10 cellular contexts compared by ENCODE assay signal in the genomic region with DNA sequence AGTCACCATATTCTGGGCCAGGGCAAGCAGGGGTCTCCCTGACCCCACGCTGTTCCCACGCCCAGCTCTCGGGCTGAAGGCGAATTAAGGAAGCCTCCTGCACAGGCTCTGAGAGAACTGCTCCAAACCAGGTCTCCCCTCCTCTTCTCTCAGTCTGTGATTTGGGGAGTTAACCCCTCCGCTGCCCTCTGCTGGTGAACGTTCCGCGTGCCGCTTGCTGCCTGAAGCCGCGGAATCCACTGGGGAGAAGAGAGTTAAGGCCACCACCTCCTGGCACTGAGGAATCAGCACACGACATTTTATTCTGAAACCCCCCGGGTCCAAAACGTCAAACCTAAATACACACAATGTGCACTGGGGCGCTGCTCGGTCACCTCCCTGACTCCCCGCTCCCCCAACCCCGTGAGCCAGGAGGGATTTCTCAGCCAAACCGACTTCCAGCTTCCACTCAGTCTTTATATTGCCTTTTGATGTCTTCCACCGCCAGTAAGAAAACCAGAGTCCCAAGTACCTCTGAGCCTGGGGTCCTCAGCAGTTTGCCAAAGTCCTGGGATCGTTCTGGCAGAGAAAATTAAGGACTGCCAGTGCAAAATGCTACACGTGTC. TPM values are rescaled to one million over a fixed set of nuclear protein-coding genes. Genes with fewer than 3 reads are reported as not detected.
DNase-seq lines count a peak whose midpoint lies in the region; ATAC-seq and TF ChIP-seq lines count a peak whose summit lies in the region.
"Had no signal": no experiment of that assay in that cellular context is flagged by ENCODE, and none has a peak within 500 bp of the region (broad histone marks: within the 10 kb centered on the region; RNA-seq: fewer than 3 reads in every experiment).

No MANE protein-coding gene starts in this region.

- no peak for ATAC-seq in HG03460 (IDR thresholded peaks at IDR 0.05; ENCODE audit: unreplicated experiment)

- H3K36me3 Mint-ChIP-seq in CD14-positive monocyte: peaks cover 60 to 83% of the 10 kb centered on the region in 2 donors
- H3K36me3 Mint-ChIP-seq: IgD-negative memory B cell had no signal

- H3K9me3 Mint-ChIP-seq in CD14-positive monocyte: no peaks in the 10 kb centered on the region
- H3K9me3 Mint-ChIP-seq: IgD-negative memory B cell had no signal

- H3K4me1 ChIP-seq in HEK293 (ENCODE audit: control insufficient read depth, insufficient read depth, low read length): no peaks in the 10 kb centered on the region

- H3K4me3 ChIP-seq in HEK293 (ENCODE audit: low read depth, low read length) (no peak overlapping the region), fibroblast of villous mesenchyme (ENCODE audit: low read depth, low read length) (no peak overlapping the region), retinal pigment epithelial cell (ENCODE audit: low read length) (peak overlapping the region; percentile 14)
- H3K4me3 ChIP-seq: lung had no signal

- intact Hi-C loops in CD14-positive monocyte (cut with micrococcal nuclease): no loop called here

- POLR2A ChIA-PET in HEK293 (lab: Yijun Ruan, JAX): no interaction called here

- peaks cover 16% of the 10 kb centered on the region for H3K4me1 Mint-ChIP-seq in CD14-positive monocyte
- H3K4me1 Mint-ChIP-seq: IgD-negative memory B cell had no signal

- H3K4me3 Mint-ChIP-seq in CD14-positive monocyte: peak overlapping the region; percentile 24 to 48

- H3K9me3 ChIP-seq in HEK293 (ENCODE audit: control insufficient read depth, insufficient read depth, low read depth, low read length): no peaks in the 10 kb centered on the region

- no peaks in the 10 kb centered on the region for H3K36me3 ChIP-seq in HEK293 (ENCODE audit: control insufficient read depth in 2 of 2, insufficient read depth in 1 of 2, low read length in 2 of 2)

- DNase-seq in CD14-positive monocyte (ENCODE audit: low spot score) (no peak), fibroblast of villous mesenchyme (ENCODE audit: low read depth) (peak; percentile 55), retinal pigment epithelial cell (ENCODE audit: low read depth) (no peak), NCI-H146 (lab: John Stamatoyannopoulos, UW) (no peak)
- DNase-seq in stimulated activated naive CD4-positive, alpha-beta T cell (lab: John Stamatoyannopoulos, UW): no peak

- peaks cover 0 to 2% (median 0%) of the 10 kb centered on the region in 3 donors for H3K27me3 Mint-ChIP-seq in CD14-positive monocyte (ENCODE audit: low read depth in 3 of 3)

- CTCF ChIA-PET in HEK293 (lab: Yijun Ruan, JAX): interaction anchor here (0.6 to 9.6 kb wide), 20 partner anchors 8 to 1418 kb away, joined by 3 to 93 read pairs (median 3); a partner anchor contains a TSS

- peak; percentile 28 for TF ChIP-seq CTCF in CD14-positive monocyte (IDR thresholded peaks at IDR 0.05)
- peak; percentile 77 for TF ChIP-seq CTCF in HEK293 (tag by site-specific recombination; IDR thresholded peaks at IDR 0.05)
- peak; percentile 80 for TF ChIP-seq CTCF in VCaP (conservative IDR thresholded peaks at IDR 0.05)
- peak; percentile 66 for TF ChIP-seq CTCF in fibroblast of villous mesenchyme (IDR thresholded peaks at IDR 0.05; ENCODE audit: insufficient read depth, low read depth, low read length)
- TF ChIP-seq CTCF in retinal pigment epithelial cell (conservative IDR thresholded peaks at IDR 0.05; ENCODE audit: low read depth, low read length): peak; percentile 85

- H3K27ac ChIP-seq in HEK293 (ENCODE audit: extremely low read depth, low read depth, low read length) (no peak overlapping the region), VCaP (no peak overlapping the region)

- peak overlapping the region; percentile 65 to 91 (median 83) for H3K27ac Mint-ChIP-seq in CD14-positive monocyte
- H3K27ac Mint-ChIP-seq: IgD-negative memory B cell had no signal

TF ChIP-seq in HEK293, 187 proteins besides CTCF, POLR2A, EP300 and RAD21:
- TF ChIP-seq ZBTB17 (tag by site-specific recombination; IDR thresholded peaks at IDR 0.05) (0 out of 2 replicates have a peak, but pooled peaks have one; percentile 27), ZNF623 (tag by site-specific recombination; IDR thresholded peaks at IDR 0.05) (no peak), GLIS1 (tag by site-specific recombination; IDR thresholded peaks at IDR 0.05) (peak; percentile 12; the same call in 1 of the 2 replicates), ZNF223 (tag by site-specific recombination; IDR thresholded peaks at IDR 0.05) (no peak), SP3 (tag by site-specific recombination; IDR thresholded peaks at IDR 0.05) (no peak), ZNF654 (tag by site-specific recombination; IDR thresholded peaks at IDR 0.05; ENCODE audit: low read depth) (peak; percentile 9; the same call in 1 of the 2 replicates)
- TF ChIP-seq, protein P1, sequence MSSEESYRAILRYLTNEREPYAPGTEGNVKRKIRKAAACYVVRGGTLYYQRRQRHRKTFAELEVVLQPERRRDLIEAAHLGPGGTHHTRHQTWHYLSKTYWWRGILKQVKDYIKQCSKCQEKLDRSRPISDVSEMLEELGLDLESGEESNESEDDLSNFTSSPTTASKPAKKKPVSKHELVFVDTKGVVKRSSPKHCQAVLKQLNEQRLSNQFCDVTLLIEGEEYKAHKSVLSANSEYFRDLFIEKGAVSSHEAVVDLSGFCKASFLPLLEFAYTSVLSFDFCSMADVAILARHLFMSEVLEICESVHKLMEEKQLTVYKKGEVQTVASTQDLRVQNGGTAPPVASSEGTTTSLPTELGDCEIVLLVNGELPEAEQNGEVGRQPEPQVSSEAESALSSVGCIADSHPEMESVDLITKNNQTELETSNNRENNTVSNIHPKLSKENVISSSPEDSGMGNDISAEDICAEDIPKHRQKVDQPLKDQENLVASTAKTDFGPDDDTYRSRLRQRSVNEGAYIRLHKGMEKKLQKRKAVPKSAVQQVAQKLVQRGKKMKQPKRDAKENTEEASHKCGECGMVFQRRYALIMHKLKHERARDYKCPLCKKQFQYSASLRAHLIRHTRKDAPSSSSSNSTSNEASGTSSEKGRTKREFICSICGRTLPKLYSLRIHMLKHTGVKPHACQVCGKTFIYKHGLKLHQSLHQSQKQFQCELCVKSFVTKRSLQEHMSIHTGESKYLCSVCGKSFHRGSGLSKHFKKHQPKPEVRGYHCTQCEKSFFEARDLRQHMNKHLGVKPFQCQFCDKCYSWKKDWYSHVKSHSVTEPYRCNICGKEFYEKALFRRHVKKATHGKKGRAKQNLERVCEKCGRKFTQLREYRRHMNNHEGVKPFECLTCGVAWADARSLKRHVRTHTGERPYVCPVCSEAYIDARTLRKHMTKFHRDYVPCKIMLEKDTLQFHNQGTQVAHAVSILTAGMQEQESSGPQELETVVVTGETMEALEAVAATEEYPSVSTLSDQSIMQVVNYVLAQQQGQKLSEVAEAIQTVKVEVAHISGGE (tag by site-specific recombination; conservative IDR thresholded peaks at IDR 0.05; ENCODE audit: low read depth): no peak

RNA-seq across cellular contexts. Expression of a gene that starts 54.4 kb away (rescaled TPM):
- not detected for polyA plus RNA-seq in CD14-positive monocyte
- not detected in 2 replicates for total RNA-seq in fibroblast of villous mesenchyme
- polyA plus RNA-seq: IgD-negative memory B cell had no signal

Comparison
In these comparisons a context has a peak if more than half of its experiments do, and no peak if none do; other contexts are left out.
1. CTCF ChIP-seq: peak in every context shown above with its lines; median percentile 85 in retinal pigment epithelial cell; 80 in VCaP; 77 in HEK293; 66 in fibroblast of villous mesenchyme; 28 in CD14-positive monocyte.